Comparison of ENCODE assay signal across 20 cellular contexts in genomic region chr3:117281371-117281770, GRCh38.
"Had no signal": no experiment of that assay in that cellular context is flagged by ENCODE, and none has a peak within 500 bp of the region (broad histone marks: within the 10 kb centered on the region; RNA-seq: fewer than 3 reads in every experiment).

No MANE protein-coding gene starts in this region.

- H3K36me3 Mint-ChIP-seq: activated naive CD8-positive, alpha-beta T cell treated with anti-CD3 and anti-CD28 coated beads, Interleukin-2, amount 10 ng/mL, durations not matched to agents 7 days and 5 days; natural killer cell had no signal

- ATAC-seq: activated CD8-positive, alpha-beta T cell treated with anti-CD3 and anti-CD28 coated beads for 36 hours; left colon; lower lobe of right lung; natural killer cell; sciatic nerve had no signal

- H3K9me3 Mint-ChIP-seq: activated CD4-positive, alpha-beta T cell treated with anti-CD3 and anti-CD28 coated beads, Interleukin-2, amount 10 ng/mL, durations not matched to agents 24 days and 14 days; endodermal cell had no signal

- DNase-seq: activated CD4-positive, alpha-beta T cell treated with anti-CD3 and anti-CD28 coated beads, Interleukin-2, amount 10 ng/mL, durations not matched to agents 24 days and 14 days; activated CD8-positive, alpha-beta T cell treated with anti-CD3 and anti-CD28 coated beads for 36 hours; activated naive CD4-positive, alpha-beta T cell treated with Interleukin-2 at 50 U/mL for 16 hours; activated naive CD8-positive, alpha-beta T cell treated with anti-CD3 and anti-CD28 coated beads, Interleukin-2, amount 10 ng/mL, durations not matched to agents 7 days and 5 days; activated T-cell treated with anti-CD3 and anti-CD28 coated beads, Interleukin-2, amount 50 U/mL, for 1 hour; brain microvascular endothelial cell; central memory CD4-positive, alpha-beta T cell; endodermal cell; left colon; lower lobe of right lung; natural killer cell; ovary; stimulated activated naive CD4-positive, alpha-beta T cell; T-helper 1 cell; T-helper 9 cell; tibial artery had no signal

- H3K4me3 ChIP-seq: hepatocyte, lower lobe of right lung, ovary, tibial artery had no signal

- H3K27ac ChIP-seq: brain microvascular endothelial cell, epithelial cell of prostate, hepatocyte, lower lobe of right lung, ovary, tibial artery had no signal

- H3K27ac Mint-ChIP-seq: activated CD4-positive, alpha-beta T cell treated with anti-CD3 and anti-CD28 coated beads, Interleukin-2, amount 10 ng/mL, durations not matched to agents 24 days and 14 days; activated CD8-positive, alpha-beta T cell treated with anti-CD3 and anti-CD28 coated beads for 36 hours; activated naive CD8-positive, alpha-beta T cell treated with anti-CD3 and anti-CD28 coated beads, Interleukin-2, amount 10 ng/mL, durations not matched to agents 7 days and 5 days; activated T-helper 2 cell treated with anti-CD3 and anti-CD28 coated beads, Interferon-gamma antibody, Interleukin-2, Interleukin-4, amounts not matched to agents 10 μg/mL and 5 μg/mL and 100 μg/mL, durations not matched to agents 14 hours and 24 hours and 36 hours; endodermal cell; natural killer cell had no signal

- H3K4me1 Mint-ChIP-seq: activated CD4-positive, alpha-beta T cell treated with anti-CD3 and anti-CD28 coated beads, Interleukin-2, amount 10 ng/mL, durations not matched to agents 24 days and 14 days; activated naive CD8-positive, alpha-beta T cell treated with anti-CD3 and anti-CD28 coated beads, Interleukin-2, amount 10 ng/mL, durations not matched to agents 7 days and 5 days; natural killer cell had no signal

- H3K27me3 Mint-ChIP-seq: activated CD4-positive, alpha-beta T cell treated with anti-CD3 and anti-CD28 coated beads, Interleukin-2, amount 10 ng/mL, durations not matched to agents 24 days and 14 days; activated CD8-positive, alpha-beta T cell treated with anti-CD3 and anti-CD28 coated beads for 36 hours; activated naive CD8-positive, alpha-beta T cell treated with anti-CD3 and anti-CD28 coated beads, Interleukin-2, amount 10 ng/mL, durations not matched to agents 7 days and 5 days had no signal

- H3K4me3 Mint-ChIP-seq: activated CD4-positive, alpha-beta T cell treated with anti-CD3 and anti-CD28 coated beads, Interleukin-2, amount 10 ng/mL, durations not matched to agents 24 days and 14 days; activated CD8-positive, alpha-beta T cell treated with anti-CD3 and anti-CD28 coated beads for 36 hours; activated naive CD8-positive, alpha-beta T cell treated with anti-CD3 and anti-CD28 coated beads, Interleukin-2, amount 10 ng/mL, durations not matched to agents 7 days and 5 days; endodermal cell; natural killer cell had no signal
